Comparison of ENCODE assay signal across 1 cellular context in the genomic region with DNA sequence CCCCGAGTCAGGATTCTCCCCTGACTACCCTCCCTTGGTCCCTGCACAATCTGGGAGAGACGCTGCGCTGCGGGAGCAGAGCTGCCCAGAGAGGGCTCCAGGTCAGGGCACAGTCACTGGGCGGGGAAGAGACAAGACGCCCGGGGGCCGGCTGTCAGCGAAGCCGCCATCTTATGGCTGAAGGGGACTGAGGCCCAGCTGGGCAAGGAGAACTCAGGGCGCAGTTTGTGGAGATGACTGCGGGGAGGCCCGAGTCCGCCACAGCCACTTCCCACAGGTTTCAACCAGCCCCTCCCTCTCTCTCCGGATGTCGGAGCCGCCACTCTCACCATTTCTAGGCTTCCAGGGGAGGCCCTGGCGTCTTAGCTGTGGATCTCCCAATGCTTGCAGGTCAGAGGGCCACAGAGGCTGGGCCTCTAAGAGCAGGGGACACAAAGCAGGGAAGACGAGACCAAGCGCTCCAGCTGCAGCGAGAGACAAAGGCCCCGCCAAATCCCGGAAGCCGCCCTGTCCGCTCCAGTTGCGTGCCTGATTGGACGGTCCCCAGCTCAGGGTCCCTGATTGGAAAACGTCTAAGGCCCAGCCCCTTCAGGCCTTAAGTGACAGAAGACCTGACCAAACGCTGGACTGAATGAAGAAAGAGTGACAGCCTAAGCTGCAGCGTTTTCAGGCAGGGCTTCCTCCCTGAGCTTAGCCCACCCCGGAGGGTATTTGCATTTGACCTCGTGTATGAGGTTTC.
TF ChIP-seq lines count a peak whose summit lies in the region.

A gene (minus strand): TSS at position 484 of the 739 bp plus-strand sequence. CDS start 152 bp downstream, at position 332.

TF ChIP-seq in HepG2, 621 proteins besides CTCF, POLR2A, EP300 and RAD21 (continued from another document and continues in another):
- no peak for TF ChIP-seq MYNN (CRISPR knock-in tag; IDR thresholded peaks at IDR 0.05; ENCODE audit: low read depth)
- TF ChIP-seq, protein P1, sequence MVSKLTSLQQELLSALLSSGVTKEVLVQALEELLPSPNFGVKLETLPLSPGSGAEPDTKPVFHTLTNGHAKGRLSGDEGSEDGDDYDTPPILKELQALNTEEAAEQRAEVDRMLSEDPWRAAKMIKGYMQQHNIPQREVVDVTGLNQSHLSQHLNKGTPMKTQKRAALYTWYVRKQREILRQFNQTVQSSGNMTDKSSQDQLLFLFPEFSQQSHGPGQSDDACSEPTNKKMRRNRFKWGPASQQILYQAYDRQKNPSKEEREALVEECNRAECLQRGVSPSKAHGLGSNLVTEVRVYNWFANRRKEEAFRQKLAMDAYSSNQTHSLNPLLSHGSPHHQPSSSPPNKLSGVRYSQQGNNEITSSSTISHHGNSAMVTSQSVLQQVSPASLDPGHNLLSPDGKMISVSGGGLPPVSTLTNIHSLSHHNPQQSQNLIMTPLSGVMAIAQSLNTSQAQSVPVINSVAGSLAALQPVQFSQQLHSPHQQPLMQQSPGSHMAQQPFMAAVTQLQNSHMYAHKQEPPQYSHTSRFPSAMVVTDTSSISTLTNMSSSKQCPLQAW (CRISPR knock-in tag; IDR thresholded peaks at IDR 0.05) = no peak
- TF ChIP-seq ZFP62 (CRISPR knock-in tag; IDR thresholded peaks at IDR 0.05) = no peak
- no peak for TF ChIP-seq TARDBP (CRISPR knock-in tag; IDR thresholded peaks at IDR 0.05)
- TF ChIP-seq, protein P2, sequence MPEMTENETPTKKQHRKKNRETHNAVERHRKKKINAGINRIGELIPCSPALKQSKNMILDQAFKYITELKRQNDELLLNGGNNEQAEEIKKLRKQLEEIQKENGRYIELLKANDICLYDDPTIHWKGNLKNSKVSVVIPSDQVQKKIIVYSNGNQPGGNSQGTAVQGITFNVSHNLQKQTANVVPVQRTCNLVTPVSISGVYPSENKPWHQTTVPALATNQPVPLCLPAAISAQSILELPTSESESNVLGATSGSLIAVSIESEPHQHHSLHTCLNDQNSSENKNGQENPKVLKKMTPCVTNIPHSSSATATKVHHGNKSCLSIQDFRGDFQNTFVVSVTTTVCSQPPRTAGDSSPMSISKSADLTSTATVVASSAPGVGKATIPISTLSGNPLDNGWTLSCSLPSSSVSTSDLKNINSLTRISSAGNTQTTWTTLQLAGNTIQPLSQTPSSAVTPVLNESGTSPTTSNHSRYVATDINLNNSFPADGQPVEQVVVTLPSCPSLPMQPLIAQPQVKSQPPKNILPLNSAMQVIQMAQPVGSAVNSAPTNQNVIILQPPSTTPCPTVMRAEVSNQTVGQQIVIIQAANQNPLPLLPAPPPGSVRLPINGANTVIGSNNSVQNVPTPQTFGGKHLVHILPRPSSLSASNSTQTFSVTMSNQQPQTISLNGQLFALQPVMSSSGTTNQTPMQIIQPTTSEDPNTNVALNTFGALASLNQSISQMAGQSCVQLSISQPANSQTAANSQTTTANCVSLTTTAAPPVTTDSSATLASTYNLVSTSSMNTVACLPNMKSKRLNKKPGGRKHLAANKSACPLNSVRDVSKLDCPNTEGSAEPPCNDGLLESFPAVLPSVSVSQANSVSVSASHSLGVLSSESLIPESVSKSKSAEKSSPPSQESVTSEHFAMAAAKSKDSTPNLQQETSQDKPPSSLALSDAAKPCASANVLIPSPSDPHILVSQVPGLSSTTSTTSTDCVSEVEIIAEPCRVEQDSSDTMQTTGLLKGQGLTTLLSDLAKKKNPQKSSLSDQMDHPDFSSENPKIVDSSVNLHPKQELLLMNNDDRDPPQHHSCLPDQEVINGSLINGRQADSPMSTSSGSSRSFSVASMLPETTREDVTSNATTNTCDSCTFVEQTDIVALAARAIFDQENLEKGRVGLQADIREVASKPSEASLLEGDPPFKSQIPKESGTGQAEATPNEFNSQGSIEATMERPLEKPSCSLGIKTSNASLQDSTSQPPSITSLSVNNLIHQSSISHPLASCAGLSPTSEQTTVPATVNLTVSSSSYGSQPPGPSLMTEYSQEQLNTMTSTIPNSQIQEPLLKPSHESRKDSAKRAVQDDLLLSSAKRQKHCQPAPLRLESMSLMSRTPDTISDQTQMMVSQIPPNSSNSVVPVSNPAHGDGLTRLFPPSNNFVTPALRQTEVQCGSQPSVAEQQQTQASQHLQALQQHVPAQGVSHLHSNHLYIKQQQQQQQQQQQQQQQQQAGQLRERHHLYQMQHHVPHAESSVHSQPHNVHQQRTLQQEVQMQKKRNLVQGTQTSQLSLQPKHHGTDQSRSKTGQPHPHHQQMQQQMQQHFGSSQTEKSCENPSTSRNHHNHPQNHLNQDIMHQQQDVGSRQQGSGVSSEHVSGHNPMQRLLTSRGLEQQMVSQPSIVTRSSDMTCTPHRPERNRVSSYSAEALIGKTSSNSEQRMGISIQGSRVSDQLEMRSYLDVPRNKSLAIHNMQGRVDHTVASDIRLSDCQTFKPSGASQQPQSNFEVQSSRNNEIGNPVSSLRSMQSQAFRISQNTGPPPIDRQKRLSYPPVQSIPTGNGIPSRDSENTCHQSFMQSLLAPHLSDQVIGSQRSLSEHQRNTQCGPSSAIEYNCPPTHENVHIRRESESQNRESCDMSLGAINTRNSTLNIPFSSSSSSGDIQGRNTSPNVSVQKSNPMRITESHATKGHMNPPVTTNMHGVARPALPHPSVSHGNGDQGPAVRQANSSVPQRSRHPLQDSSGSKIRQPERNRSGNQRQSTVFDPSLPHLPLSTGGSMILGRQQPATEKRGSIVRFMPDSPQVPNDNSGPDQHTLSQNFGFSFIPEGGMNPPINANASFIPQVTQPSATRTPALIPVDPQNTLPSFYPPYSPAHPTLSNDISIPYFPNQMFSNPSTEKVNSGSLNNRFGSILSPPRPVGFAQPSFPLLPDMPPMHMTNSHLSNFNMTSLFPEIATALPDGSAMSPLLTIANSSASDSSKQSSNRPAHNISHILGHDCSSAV (CRISPR knock-in tag; IDR thresholded peaks at IDR 0.05; ENCODE audit: borderline replicate concordance) = no peak
- no peak for TF ChIP-seq RELA (CRISPR knock-in tag; IDR thresholded peaks at IDR 0.05)
- TF ChIP-seq, protein P3, sequence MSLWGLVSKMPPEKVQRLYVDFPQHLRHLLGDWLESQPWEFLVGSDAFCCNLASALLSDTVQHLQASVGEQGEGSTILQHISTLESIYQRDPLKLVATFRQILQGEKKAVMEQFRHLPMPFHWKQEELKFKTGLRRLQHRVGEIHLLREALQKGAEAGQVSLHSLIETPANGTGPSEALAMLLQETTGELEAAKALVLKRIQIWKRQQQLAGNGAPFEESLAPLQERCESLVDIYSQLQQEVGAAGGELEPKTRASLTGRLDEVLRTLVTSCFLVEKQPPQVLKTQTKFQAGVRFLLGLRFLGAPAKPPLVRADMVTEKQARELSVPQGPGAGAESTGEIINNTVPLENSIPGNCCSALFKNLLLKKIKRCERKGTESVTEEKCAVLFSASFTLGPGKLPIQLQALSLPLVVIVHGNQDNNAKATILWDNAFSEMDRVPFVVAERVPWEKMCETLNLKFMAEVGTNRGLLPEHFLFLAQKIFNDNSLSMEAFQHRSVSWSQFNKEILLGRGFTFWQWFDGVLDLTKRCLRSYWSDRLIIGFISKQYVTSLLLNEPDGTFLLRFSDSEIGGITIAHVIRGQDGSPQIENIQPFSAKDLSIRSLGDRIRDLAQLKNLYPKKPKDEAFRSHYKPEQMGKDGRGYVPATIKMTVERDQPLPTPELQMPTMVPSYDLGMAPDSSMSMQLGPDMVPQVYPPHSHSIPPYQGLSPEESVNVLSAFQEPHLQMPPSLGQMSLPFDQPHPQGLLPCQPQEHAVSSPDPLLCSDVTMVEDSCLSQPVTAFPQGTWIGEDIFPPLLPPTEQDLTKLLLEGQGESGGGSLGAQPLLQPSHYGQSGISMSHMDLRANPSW (CRISPR knock-in tag; IDR thresholded peaks at IDR 0.05; ENCODE audit: borderline replicate concordance) = no peak
- TF ChIP-seq DNMT1 (CRISPR knock-in tag; IDR thresholded peaks at IDR 0.05) = no peak
- no peak for TF ChIP-seq ZSCAN29 (CRISPR knock-in tag; conservative IDR thresholded peaks at IDR 0.05)
- no peak for TF ChIP-seq CBFB (CRISPR knock-in tag; IDR thresholded peaks at IDR 0.05)
- no peak for TF ChIP-seq ZNF232 (CRISPR knock-in tag; IDR thresholded peaks at IDR 0.05; ENCODE audit: borderline replicate concordance)
- no peak for TF ChIP-seq NFATC3 (CRISPR knock-in tag; IDR thresholded peaks at IDR 0.05)
- TF ChIP-seq IKZF4 (CRISPR knock-in tag; IDR thresholded peaks at IDR 0.05; ENCODE audit: borderline replicate concordance, low read depth, not compliant biosample characterization) = no peak
- TF ChIP-seq, protein P4, sequence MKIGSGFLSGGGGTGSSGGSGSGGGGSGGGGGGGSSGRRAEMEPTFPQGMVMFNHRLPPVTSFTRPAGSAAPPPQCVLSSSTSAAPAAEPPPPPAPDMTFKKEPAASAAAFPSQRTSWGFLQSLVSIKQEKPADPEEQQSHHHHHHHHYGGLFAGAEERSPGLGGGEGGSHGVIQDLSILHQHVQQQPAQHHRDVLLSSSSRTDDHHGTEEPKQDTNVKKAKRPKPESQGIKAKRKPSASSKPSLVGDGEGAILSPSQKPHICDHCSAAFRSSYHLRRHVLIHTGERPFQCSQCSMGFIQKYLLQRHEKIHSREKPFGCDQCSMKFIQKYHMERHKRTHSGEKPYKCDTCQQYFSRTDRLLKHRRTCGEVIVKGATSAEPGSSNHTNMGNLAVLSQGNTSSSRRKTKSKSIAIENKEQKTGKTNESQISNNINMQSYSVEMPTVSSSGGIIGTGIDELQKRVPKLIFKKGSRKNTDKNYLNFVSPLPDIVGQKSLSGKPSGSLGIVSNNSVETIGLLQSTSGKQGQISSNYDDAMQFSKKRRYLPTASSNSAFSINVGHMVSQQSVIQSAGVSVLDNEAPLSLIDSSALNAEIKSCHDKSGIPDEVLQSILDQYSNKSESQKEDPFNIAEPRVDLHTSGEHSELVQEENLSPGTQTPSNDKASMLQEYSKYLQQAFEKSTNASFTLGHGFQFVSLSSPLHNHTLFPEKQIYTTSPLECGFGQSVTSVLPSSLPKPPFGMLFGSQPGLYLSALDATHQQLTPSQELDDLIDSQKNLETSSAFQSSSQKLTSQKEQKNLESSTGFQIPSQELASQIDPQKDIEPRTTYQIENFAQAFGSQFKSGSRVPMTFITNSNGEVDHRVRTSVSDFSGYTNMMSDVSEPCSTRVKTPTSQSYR (CRISPR knock-in tag; IDR thresholded peaks at IDR 0.05; ENCODE audit: borderline replicate concordance) = no peak
- TF ChIP-seq, protein P5, sequence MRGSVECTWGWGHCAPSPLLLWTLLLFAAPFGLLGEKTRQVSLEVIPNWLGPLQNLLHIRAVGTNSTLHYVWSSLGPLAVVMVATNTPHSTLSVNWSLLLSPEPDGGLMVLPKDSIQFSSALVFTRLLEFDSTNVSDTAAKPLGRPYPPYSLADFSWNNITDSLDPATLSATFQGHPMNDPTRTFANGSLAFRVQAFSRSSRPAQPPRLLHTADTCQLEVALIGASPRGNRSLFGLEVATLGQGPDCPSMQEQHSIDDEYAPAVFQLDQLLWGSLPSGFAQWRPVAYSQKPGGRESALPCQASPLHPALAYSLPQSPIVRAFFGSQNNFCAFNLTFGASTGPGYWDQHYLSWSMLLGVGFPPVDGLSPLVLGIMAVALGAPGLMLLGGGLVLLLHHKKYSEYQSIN (CRISPR knock-in tag; IDR thresholded peaks at IDR 0.05; ENCODE audit: borderline replicate concordance) = no peak
- TF ChIP-seq MXI1 (IDR thresholded peaks at IDR 0.05; ENCODE audit: borderline replicate concordance, low read depth, low read length) = peak; percentile 83; the same call in 2 of the 3 replicates
- no peak for TF ChIP-seq ATAD3A (CRISPR knock-in tag; IDR thresholded peaks at IDR 0.05)
- TF ChIP-seq, protein P6, sequence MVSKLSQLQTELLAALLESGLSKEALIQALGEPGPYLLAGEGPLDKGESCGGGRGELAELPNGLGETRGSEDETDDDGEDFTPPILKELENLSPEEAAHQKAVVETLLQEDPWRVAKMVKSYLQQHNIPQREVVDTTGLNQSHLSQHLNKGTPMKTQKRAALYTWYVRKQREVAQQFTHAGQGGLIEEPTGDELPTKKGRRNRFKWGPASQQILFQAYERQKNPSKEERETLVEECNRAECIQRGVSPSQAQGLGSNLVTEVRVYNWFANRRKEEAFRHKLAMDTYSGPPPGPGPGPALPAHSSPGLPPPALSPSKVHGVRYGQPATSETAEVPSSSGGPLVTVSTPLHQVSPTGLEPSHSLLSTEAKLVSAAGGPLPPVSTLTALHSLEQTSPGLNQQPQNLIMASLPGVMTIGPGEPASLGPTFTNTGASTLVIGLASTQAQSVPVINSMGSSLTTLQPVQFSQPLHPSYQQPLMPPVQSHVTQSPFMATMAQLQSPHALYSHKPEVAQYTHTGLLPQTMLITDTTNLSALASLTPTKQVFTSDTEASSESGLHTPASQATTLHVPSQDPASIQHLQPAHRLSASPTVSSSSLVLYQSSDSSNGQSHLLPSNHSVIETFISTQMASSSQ (IDR thresholded peaks at IDR 0.05; ENCODE audit: low read depth) = no peak
- TF ChIP-seq, protein P6 (CRISPR knock-in tag; IDR thresholded peaks at IDR 0.05; ENCODE audit: borderline replicate concordance) = no peak; the same call in 1 of the 2 replicates
- TF ChIP-seq WIZ (CRISPR knock-in tag; IDR thresholded peaks at IDR 0.05) = no peak
- TF ChIP-seq, protein P7, sequence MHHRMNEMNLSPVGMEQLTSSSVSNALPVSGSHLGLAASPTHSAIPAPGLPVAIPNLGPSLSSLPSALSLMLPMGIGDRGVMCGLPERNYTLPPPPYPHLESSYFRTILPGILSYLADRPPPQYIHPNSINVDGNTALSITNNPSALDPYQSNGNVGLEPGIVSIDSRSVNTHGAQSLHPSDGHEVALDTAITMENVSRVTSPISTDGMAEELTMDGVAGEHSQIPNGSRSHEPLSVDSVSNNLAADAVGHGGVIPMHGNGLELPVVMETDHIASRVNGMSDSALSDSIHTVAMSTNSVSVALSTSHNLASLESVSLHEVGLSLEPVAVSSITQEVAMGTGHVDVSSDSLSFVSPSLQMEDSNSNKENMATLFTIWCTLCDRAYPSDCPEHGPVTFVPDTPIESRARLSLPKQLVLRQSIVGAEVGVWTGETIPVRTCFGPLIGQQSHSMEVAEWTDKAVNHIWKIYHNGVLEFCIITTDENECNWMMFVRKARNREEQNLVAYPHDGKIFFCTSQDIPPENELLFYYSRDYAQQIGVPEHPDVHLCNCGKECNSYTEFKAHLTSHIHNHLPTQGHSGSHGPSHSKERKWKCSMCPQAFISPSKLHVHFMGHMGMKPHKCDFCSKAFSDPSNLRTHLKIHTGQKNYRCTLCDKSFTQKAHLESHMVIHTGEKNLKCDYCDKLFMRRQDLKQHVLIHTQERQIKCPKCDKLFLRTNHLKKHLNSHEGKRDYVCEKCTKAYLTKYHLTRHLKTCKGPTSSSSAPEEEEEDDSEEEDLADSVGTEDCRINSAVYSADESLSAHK (CRISPR knock-in tag; IDR thresholded peaks at IDR 0.05; ENCODE audit: borderline replicate concordance) = no peak
